In the genomic region with DNA sequence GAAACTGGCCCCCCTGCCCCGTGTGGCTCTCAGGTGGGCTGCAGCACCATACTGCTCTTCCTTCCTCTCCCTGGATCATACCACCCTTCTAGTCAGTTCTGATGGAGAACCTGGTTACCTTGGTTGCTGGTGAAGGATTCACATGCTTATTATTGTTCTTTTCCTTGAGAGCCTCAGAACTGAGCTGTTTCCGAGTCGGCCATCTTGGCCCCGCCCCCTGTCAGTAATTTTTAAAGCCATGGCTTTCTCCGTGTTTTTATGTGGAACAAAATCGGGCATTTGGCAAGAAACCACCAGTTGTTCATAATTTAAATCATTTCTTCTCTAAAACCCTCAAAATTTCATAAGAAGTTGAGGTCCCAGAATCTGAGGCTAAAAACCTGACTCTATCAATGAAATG, we compare ENCODE assay signal across 2 cellular contexts.
TF ChIP-seq lines count a peak whose summit lies in the region.

No MANE protein-coding gene starts in this region.

TF ChIP-seq in HepG2, 621 proteins besides CTCF, POLR2A, EP300 and RAD21 (continued from another document):
- TF ChIP-seq CCAR2 (optimal IDR thresholded peaks at IDR 0.05; ENCODE audit: low read depth, low read length): no peak
- TF ChIP-seq, protein P1, sequence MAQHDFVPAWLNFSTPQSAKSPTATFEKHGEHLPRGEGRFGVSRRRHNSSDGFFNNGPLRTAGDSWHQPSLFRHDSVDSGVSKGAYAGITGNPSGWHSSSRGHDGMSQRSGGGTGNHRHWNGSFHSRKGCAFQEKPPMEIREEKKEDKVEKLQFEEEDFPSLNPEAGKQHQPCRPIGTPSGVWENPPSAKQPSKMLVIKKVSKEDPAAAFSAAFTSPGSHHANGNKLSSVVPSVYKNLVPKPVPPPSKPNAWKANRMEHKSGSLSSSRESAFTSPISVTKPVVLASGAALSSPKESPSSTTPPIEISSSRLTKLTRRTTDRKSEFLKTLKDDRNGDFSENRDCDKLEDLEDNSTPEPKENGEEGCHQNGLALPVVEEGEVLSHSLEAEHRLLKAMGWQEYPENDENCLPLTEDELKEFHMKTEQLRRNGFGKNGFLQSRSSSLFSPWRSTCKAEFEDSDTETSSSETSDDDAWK (CRISPR knock-in tag; IDR thresholded peaks at IDR 0.05): no peak
- TF ChIP-seq KLF13 (CRISPR knock-in tag; IDR thresholded peaks at IDR 0.05): no peak

TF ChIP-seq in SK-N-SH treated with all-trans-retinoic acid at 6 μM for 48 hours, 23 proteins besides CTCF, POLR2A, EP300 and RAD21 (continued from another document):
- TF ChIP-seq GLIS3 (CRISPR knock-in tag; IDR thresholded peaks at IDR 0.05): no peak
